9 cellular contexts compared by ENCODE assay signal in genomic region chr16:23302045-23302956, GRCh38. TPM values are rescaled to one million over a fixed set of nuclear protein-coding genes. Genes with fewer than 3 reads are reported as not detected.
DNase-seq lines count a peak whose midpoint lies in the region; ATAC-seq, FAIRE-seq and TF ChIP-seq lines count a peak whose summit lies in the region.
"Had no signal": no experiment of that assay in that cellular context is flagged by ENCODE, and none has a peak within 500 bp of the region (broad histone marks: within the 10 kb centered on the region; RNA-seq: fewer than 3 reads in every experiment).

Gene SCNN1B, plus strand, starts transcription at chr16:23302302. Its CDS starts 46,298 bp downstream, at chr16:23348600.

- H3K36me3 Mint-ChIP-seq in GM23338 (ENCODE audit: low read depth): no peaks in the 10 kb centered on the region; the same call in 2 of the 3 replicates

- ATAC-seq in A549 (peak; percentile 49 to 72; a peak in 5 of 6 replicates), GM23338 (peak; percentile 85), GM12878 (peak; percentile 82), lower lobe of right lung (peak; percentile 87 to 94), HG03354 (IDR thresholded peaks at IDR 0.05; ENCODE audit: poor library complexity, severe bottlenecking, unreplicated experiment) (no peak)

- peak within 1 kb of the TSS; percentile 94 for H2AFZ ChIP-seq in GM23338
- peak within 1 kb of the TSS; percentile 9 for H2AFZ ChIP-seq in GM12878 (ENCODE audit: control insufficient read depth, low read depth, low read length)

- H3K27ac Mint-ChIP-seq in GM23338: no peak within 1 kb of the TSS

- peak within 1 kb of the TSS; percentile 77 for H3K4me3 Mint-ChIP-seq in GM23338

- TF ChIP-seq EP300 in A549 (IDR thresholded peaks at IDR 0.05) (no peak), GM12878 (IDR thresholded peaks at IDR 0.05; ENCODE audit: borderline replicate concordance in 1 of 2, control insufficient read depth in 1 of 2, low read depth in 2 of 2, low read length in 2 of 2) (no peak)

- TF ChIP-seq POLR2A in A549 (IDR thresholded peaks at IDR 0.05; ENCODE audit: low read length) (no peak), GM12878 (IDR thresholded peaks at IDR 0.05; ENCODE audit: low read depth, low read length) (no peak)

- POLR2A ChIA-PET in A549 (lab: Yijun Ruan, JAX) (interaction anchor here (0.6 kb wide), 1 partner anchor 176 kb away, joined by 9 read pairs; no protein-coding TSS in a partner anchor), GM12878 (lab: Charles Lee) (interaction anchor here (0.7 kb wide), 1 partner anchor 28 kb away, joined by 3 read pairs; no protein-coding TSS in a partner anchor)

- H3K79me2 ChIP-seq in GM23338 (replicated peaks; ENCODE audit: insufficient read depth) (no peaks in the 10 kb centered on the region), GM12878 (ENCODE audit: control insufficient read depth, insufficient read depth, low read length) (no peaks in the 10 kb centered on the region)

- TF ChIP-seq RAD21 in A549 (conservative IDR thresholded peaks at IDR 0.05 in 1 of 2, IDR thresholded peaks at IDR 0.05 in 1 of 2): no peak
- no peak for TF ChIP-seq RAD21 in GM12878 (IDR thresholded peaks at IDR 0.05; ENCODE audit: insufficient read depth, low read depth, low read length)

- H3K9ac ChIP-seq in GM12878 (ENCODE audit: control insufficient read depth, insufficient read depth, low read length): no peak within 1 kb of the TSS

- in situ Hi-C loops in GM12878 (cut with MboI): no loop called here

- TF ChIP-seq CTCF in A549 (IDR thresholded peaks at IDR 0.05) (no peak), GM23338 (conservative IDR thresholded peaks at IDR 0.05; ENCODE audit: low read depth in 2 of 2) (peak in 1 of 2 experiments; percentile 35; a peak in 2 of 4 replicates), GM12878 (IDR thresholded peaks at IDR 0.05 in 2 of 3, conservative IDR thresholded peaks at IDR 0.05 in 1 of 3; ENCODE audit: control insufficient read depth in 2 of 3, extremely low read depth in 1 of 3, insufficient read depth in 1 of 3, low read depth in 3 of 3, low read length in 3 of 3) (peak in 2 of 3 experiments; percentile 12 to 16; a peak in 2 of 6 replicates), lower lobe of right lung (IDR thresholded peaks at IDR 0.05) (no peak)

- CTCF ChIA-PET in A549 (lab: Yijun Ruan, JAX) (interaction anchor here (0.8 to 1.7 kb wide), 5 partner anchors 18 to 132 kb away, joined by 3 to 5 read pairs (median 3); partner anchors contain the start of gene SCNN1G), GM12878 (lab: Yijun Ruan, JAX) (interaction anchor here (0.7 to 6.6 kb wide), 13 partner anchors 12 to 132 kb away, joined by 3 to 77 read pairs (median 3); partner anchors contain the start of gene SCNN1G)

- H3K4me1 ChIP-seq in A549 (peaks cover 5% of the 10 kb centered on the region; the same call in 2 of the 3 replicates), GM23338 (ENCODE audit: insufficient read depth) (peaks cover 6% of the 10 kb centered on the region; the same call in 1 of the 2 replicates), GM12878 (ENCODE audit: control insufficient read depth, insufficient read depth, low read length) (peaks cover 5% of the 10 kb centered on the region; the same call in 1 of the 2 replicates), lower lobe of right lung (peaks cover 5% of the 10 kb centered on the region)

- H3K4me2 ChIP-seq in A549: peak within 1 kb of the TSS; percentile 82
- H3K4me2 ChIP-seq in GM23338: peak within 1 kb of the TSS; percentile 96
- H3K4me2 ChIP-seq in GM12878 (ENCODE audit: control insufficient read depth, insufficient read depth): peak within 1 kb of the TSS; percentile 61

- H3K4me3 ChIP-seq in A549 (peak within 1 kb of the TSS; percentile 42), GM23338 (peak within 1 kb of the TSS; percentile 79), GM12878 (peak within 1 kb of the TSS; percentile 41; the same call in 1 of the 2 replicates), lower lobe of right lung (peak within 1 kb of the TSS; percentile 58)

- H3K36me3 ChIP-seq in GM23338 (ENCODE audit: insufficient read depth) (no peaks in the 10 kb centered on the region), GM12878 (ENCODE audit: control insufficient read depth in 2 of 2, insufficient read depth in 2 of 2, low read length in 1 of 2) (no peaks in the 10 kb centered on the region), lower lobe of right lung (no peaks in the 10 kb centered on the region)

- FAIRE-seq in A549 (lab: Jason Lieb, UNC) (no peak), GM12878 (lab: Jason Lieb, UNC) (no peak)
- FAIRE-seq: islet of Langerhans had no signal

- H3K9me3 ChIP-seq in A549: 0 out of 3 replicates have a peak, but pooled peaks cover under 1% of the 10 kb centered on the region
- H3K9me3 ChIP-seq in GM12878 (replicated peaks; ENCODE audit: control insufficient read depth, insufficient read depth, low read length): no peaks in the 10 kb centered on the region
- no peaks in the 10 kb centered on the region for H3K9me3 ChIP-seq in lower lobe of right lung

- BruUV-seq in GM12878 (replicated peaks; lab: Mats Ljungman, UMichigan): no TSS peak

- peaks cover 6% of the 10 kb centered on the region for H3K9me2 ChIP-seq in GM23338 (ENCODE audit: insufficient read depth)

- peaks cover 36% of the 10 kb centered on the region for H3K27me3 ChIP-seq in GM23338 (ENCODE audit: insufficient read depth)
- H3K27me3 ChIP-seq in GM12878 (replicated peaks in 1 of 2; ENCODE audit: control insufficient read depth in 2 of 2, insufficient read depth in 2 of 2, low read length in 1 of 2): peaks cover 2 to 3% of the 10 kb centered on the region in 2 experiments; a peak in 2 of 4 replicates
- peaks cover 27% of the 10 kb centered on the region for H3K27me3 ChIP-seq in lower lobe of right lung (ENCODE audit: low read depth)

- WGBS in A549 (ENCODE audit: missing lambda C conversion rate): 14% methylated on average over 31 of the region's 81 CpGs
- 5% methylated on average over 48 of the region's 81 CpGs for WGBS in GM12878 (ENCODE audit: insufficient coverage, insufficient replicate concordance, low lambda C conversion rate, missing lambda C conversion rate)

- H3K4me1 Mint-ChIP-seq in GM23338: peaks cover 10% of the 10 kb centered on the region

- intact Hi-C loops in GM12878 (cut with micrococcal nuclease; ENCODE audit: unreplicated experiment): no loop called here
- intact Hi-C loops in lower lobe of right lung (cut with DNase I): no loop called here

- no peaks in the 10 kb centered on the region for H4K20me1 ChIP-seq in GM23338 (replicated peaks; ENCODE audit: insufficient read depth)
- no peaks in the 10 kb centered on the region for H4K20me1 ChIP-seq in GM12878 (ENCODE audit: control insufficient read depth, insufficient read depth)

- H3F3A ChIP-seq in GM23338 (replicated peaks; ENCODE audit: low read depth): no peaks in the 10 kb centered on the region

- RAD21 ChIA-PET in GM12878 (lab: Charles Lee; ENCODE audit: unreplicated experiment): interaction anchor here (0.5 to 5.0 kb wide), 10 partner anchors 26 to 672 kb away, joined by 3 to 30 read pairs (median 4); no protein-coding TSS in a partner anchor

- H3K27me3 Mint-ChIP-seq in GM23338 (ENCODE audit: insufficient read depth, low read depth, poor library complexity): peaks cover 28% of the 10 kb centered on the region

- SMC1A ChIA-PET in GM12878 (lab: Charles Lee; ENCODE audit: uncharacterized antibody, unreplicated experiment): interaction anchor here (0.9 to 4.2 kb wide), 12 partner anchors 12 to 132 kb away, joined by 3 to 23 read pairs (median 3); no protein-coding TSS in a partner anchor

- no peak for DNase-seq in A549 (ENCODE audit: low read depth in 1 of 2, low spot score in 1 of 2)
- DNase-seq in GM23338 (ENCODE audit: low spot score): peak; percentile 71
- DNase-seq in GM12878 (ENCODE audit: low read depth, low spot score): no peak
- peak; percentile 70 for DNase-seq in lower lobe of right lung
- no peak for DNase-seq in AML-193 (lab: John Stamatoyannopoulos, UW)
- DNase-seq in NK-92 treated with Interleukin-12 subunit alpha and Interleukin-12 subunit beta, amount 100 ng/mL, for 24 hours (lab: John Stamatoyannopoulos, UW): no peak
- no peak for DNase-seq in NCI-H1048 (lab: John Stamatoyannopoulos, UW)

- H3K9me3 Mint-ChIP-seq in GM23338: no peaks in the 10 kb centered on the region; the same call in 1 of the 3 replicates

- H3K27ac ChIP-seq in A549 (peak within 1 kb of the TSS in 1 of 2 experiments; percentile 33; a peak in 2 of 6 replicates), GM23338 (ENCODE audit: low read depth) (no peak within 1 kb of the TSS), GM12878 (ENCODE audit: control insufficient read depth, insufficient read depth) (no peak within 1 kb of the TSS), lower lobe of right lung (peak within 1 kb of the TSS; percentile 31)

TF ChIP-seq in A549, 52 proteins besides CTCF, POLR2A, EP300 and RAD21 (continues in another document):
- no peak for TF ChIP-seq HOXA7 (CRISPR knock-in tag; IDR thresholded peaks at IDR 0.05)

RNA-seq across cellular contexts. Expression of gene SCNN1B, which starts in this region (rescaled TPM):
- 0.25 and 0.67 TPM in 2 replicates for polyA plus RNA-seq in A549 (2011; rRNA removed)
- polyA plus RNA-seq in A549 (2012; cell fraction: cytosol; rRNA removed): 0.32 and 0.45 TPM in 2 replicates
- 0.59 and 0.76 TPM in 2 replicates for polyA plus RNA-seq in A549 (2012; cell fraction: nucleus; rRNA removed)
- not detected in 3 replicates for polyA plus RNA-seq in A549 (2017; fragmentation: RNase III; extraction: RNeasy Plus Mini Kit Qiagen cat#74134 plus additional on column Dnase treatment)
- polyA minus RNA-seq in A549 (2011; rRNA and poly(A)+ RNA removed): 1.3 and 1.6 TPM in 2 replicates
- 1.1 and 1.2 TPM in 2 replicates for total RNA-seq in GM23338 (2014; rRNA removed; shearing (Covaris generic))
- polyA plus RNA-seq in GM23338 (2016; fragmentation: Nextera tagmentation; extraction: Ambion mirVana): 0.78 and 0.94 TPM in 2 replicates
- 0.98 and 1.5 TPM in 2 replicates for total RNA-seq in GM12878 (2013; cell fraction: nucleolus; rRNA removed)
- total RNA-seq in GM12878 (2014; rRNA removed): 0.22 and 0.28 TPM in 2 replicates
- total RNA-seq in GM12878 (2014; rRNA removed; fragmentation: Illumina TruSeq; extraction: Trizol): 0.37 and 0.58 TPM in 2 replicates
- total RNA-seq in GM12878 (2021): 0.49 and 0.80 TPM in 2 replicates
- polyA plus RNA-seq in GM12878 (2011; ENCODE audit: low read depth): 1.3 TPM
- 0.59 and 1.5 TPM in 2 replicates for polyA plus RNA-seq in GM12878 (2011; rRNA removed)
- polyA plus RNA-seq in GM12878 (2011; cell fraction: cytosol; rRNA removed): 1.1 and 1.3 TPM in 2 replicates
- polyA plus RNA-seq in GM12878 (2011; cell fraction: nucleus; rRNA removed): 2.0 and 2.9 TPM in 2 replicates
- polyA plus RNA-seq in GM12878 (2012): 0.68 and 1.5 TPM in 2 replicates
- 0.10 and 0.69 TPM in 2 replicates for polyA plus RNA-seq in GM12878 (2014; fragmentation: Illumina TruSeq; extraction: Trizol)
- polyA plus RNA-seq in GM12878 (2014; fragmentation: Nextera tagmentation; extraction: Ambion mirVana): 1 to 10 TPM in 1 of 2 experiments, under 1 TPM in 1; 0.99 to 1.3 TPM
- 0.27 and 0.51 TPM in 2 replicates for polyA plus RNA-seq in GM12878 (2014; rRNA removed)
- under 1 TPM; 0.44 to 0.82 TPM for polyA plus RNA-seq in GM12878 (2016; fragmentation: Nextera tagmentation; extraction: Ambion mirVana)
- polyA minus RNA-seq in GM12878 (2011; rRNA and poly(A)+ RNA removed): 1.0 and 2.6 TPM in 2 replicates
- 0.94 and 1.2 TPM in 2 replicates for polyA minus RNA-seq in GM12878 (2011; cell fraction: cytosol; rRNA and poly(A)+ RNA removed)
- 0.38 and 0.60 TPM in 2 replicates for polyA minus RNA-seq in GM12878 (2011; cell fraction: nucleus; rRNA and poly(A)+ RNA removed)
- 38.3 TPM for total RNA-seq in lower lobe of right lung

Comparison
In these comparisons a context has a peak if more than half of its experiments do, and no peak if none do; other contexts are left out.
1. RNA of gene SCNN1B (total RNA-seq): 38.3 TPM in lower lobe of right lung (single experiment); 1.1 to 1.2 TPM in GM23338 and 0.22 to 1.5 TPM in GM12878; every median in the first group is over 10 times any median in the second.
2. DNase-seq: peak in GM23338 (single experiment) and lower lobe of right lung (single experiment); none in A549 (0 of 2), GM12878 (single experiment), AML-193 (0 of 2), NK-92 treated with Interleukin-12 subunit alpha and Interleukin-12 subunit beta, amount 100 ng/mL, for 24 hours (single experiment) and NCI-H1048 (single experiment).
3. CTCF ChIP-seq: peak in GM12878 (2 of 3); none in A549 (single experiment) and lower lobe of right lung (single experiment).
4. Of the 24 proteins assayed by ChIP-seq in both GM12878 and A549: peak only in GM12878: CTCF; only in A549: none; in both: none; in neither: 22; mixed calls (peak in some experiments, not most) for 1.
5. Peak in every context shown above with its lines, with median percentiles within 50 percentile points of each other: H3K4me2 ChIP-seq and H3K4me3 ChIP-seq.